In the genomic region with DNA sequence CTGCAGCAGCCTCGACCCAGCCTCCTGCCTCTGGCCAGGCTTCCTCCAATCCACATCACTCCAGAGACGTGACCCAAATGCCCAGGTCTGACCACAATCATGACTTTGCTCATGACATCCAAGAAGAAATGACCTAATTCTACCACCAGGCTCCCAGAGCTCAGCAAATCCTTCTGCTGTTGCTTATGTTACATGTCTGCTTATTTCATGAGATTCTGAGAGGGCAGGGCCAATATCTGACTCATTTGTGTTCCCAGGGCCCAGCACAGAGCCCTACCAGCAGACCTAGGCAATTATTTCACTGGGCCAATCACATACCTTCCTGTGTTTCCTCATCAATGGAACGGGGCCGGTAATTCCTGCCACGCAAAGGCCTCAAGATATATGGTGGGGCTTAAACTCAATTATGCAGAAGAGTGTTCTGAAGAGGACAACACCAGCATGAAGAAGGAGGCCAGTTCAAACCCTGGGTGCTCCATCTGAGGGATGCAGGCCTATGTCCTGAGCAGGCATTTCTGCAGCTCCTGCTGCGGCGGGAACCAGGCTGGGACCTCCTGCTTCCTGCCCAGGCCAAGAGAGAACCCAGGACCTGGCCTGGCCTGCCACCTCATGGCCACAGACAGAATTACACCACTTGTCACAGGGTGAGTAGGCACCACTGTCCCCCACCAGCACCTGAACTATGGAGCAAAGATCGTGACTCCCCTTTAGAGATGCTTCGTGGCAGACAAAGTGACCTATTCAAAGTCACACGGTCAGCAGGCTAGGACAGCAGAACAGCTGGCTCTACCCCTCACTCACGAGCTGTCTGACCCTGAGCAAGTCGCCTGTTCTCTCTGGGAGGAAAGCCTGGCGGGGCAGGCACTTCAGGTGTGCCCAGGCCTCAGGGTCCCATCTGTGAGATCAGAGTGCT, we compare ENCODE assay signal across 8 cellular contexts. TPM values are rescaled to one million over a fixed set of nuclear protein-coding genes. Genes with fewer than 3 reads are reported as not detected.
DNase-seq lines count a peak whose midpoint lies in the region; ATAC-seq, FAIRE-seq and TF ChIP-seq lines count a peak whose summit lies in the region.

No MANE protein-coding gene starts in this region.

- DNase-seq in NCI-H446 (lab: John Stamatoyannopoulos, UW), result peak; percentile 59 to 64
- peak; percentile 89 for DNase-seq in activated CD4-positive, alpha-beta T cell treated with anti-CD3 and anti-CD28 coated beads, Interleukin-2, amount 10 ng/mL, durations not matched to agents 7 days and 5 days
- peak; percentile 81 for DNase-seq in dedifferentiated amniotic fluid mesenchymal stem cell (ENCODE audit: extremely low spot score)
- DNase-seq in lower lobe of right lung, result peak; percentile 86
- DNase-seq in stimulated activated CD4-positive, alpha-beta T cell treated with anti-CD3 and anti-CD28 coated beads, Interleukin-4, amount 100 ng/mL, for 48 hours (ENCODE audit: low read depth in 2 of 2), result peak; percentile 72 to 80

- peak; percentile 72 for FAIRE-seq in G401.6 (lab: Jason Lieb, UNC)

- H3K36me3 Mint-ChIP-seq in activated CD4-positive, alpha-beta T cell treated with anti-CD3 and anti-CD28 coated beads, Interleukin-2, amount 10 ng/mL, durations not matched to agents 7 days and 5 days (ENCODE audit: low read depth), result peaks cover 69% of the 10 kb centered on the region

- CTCF ChIA-PET in activated CD4-positive, alpha-beta T cell treated with anti-CD3 and anti-CD28 coated beads, Interleukin-2, amount 10 ng/mL, durations not matched to agents 7 days and 5 days (lab: Charles Lee), result interaction anchor here (0.5 to 2.8 kb wide), 47 partner anchors 11 to 1185 kb away, joined by 3 to 37 read pairs (median 4); partner anchors contain the start of genes CCDC134, MEI1, NDUFA6 and SEPTIN3

- no peaks in the 10 kb centered on the region for H3K27me3 ChIP-seq in lower lobe of right lung (ENCODE audit: low read depth)

- H3K27me3 Mint-ChIP-seq in activated CD4-positive, alpha-beta T cell treated with anti-CD3 and anti-CD28 coated beads, Interleukin-2, amount 10 ng/mL, durations not matched to agents 7 days and 5 days, result no peaks in the 10 kb centered on the region

- H3K36me3 ChIP-seq in lower lobe of right lung, result no peaks in the 10 kb centered on the region

- H3K27ac ChIP-seq in lower lobe of right lung, result peak overlapping the region; percentile 70

- no peaks in the 10 kb centered on the region for H3K9me3 ChIP-seq in lower lobe of right lung

- H3K4me1 Mint-ChIP-seq in activated CD4-positive, alpha-beta T cell treated with anti-CD3 and anti-CD28 coated beads, Interleukin-2, amount 10 ng/mL, durations not matched to agents 7 days and 5 days, result peaks cover 56% of the 10 kb centered on the region

- peak overlapping the region; percentile 6 for H3K4me3 Mint-ChIP-seq in activated CD4-positive, alpha-beta T cell treated with anti-CD3 and anti-CD28 coated beads, Interleukin-2, amount 10 ng/mL, durations not matched to agents 7 days and 5 days

- peak; percentile 93 for TF ChIP-seq CTCF in lower lobe of right lung (IDR thresholded peaks at IDR 0.05)

- no peaks in the 10 kb centered on the region for H3K9me3 Mint-ChIP-seq in activated CD4-positive, alpha-beta T cell treated with anti-CD3 and anti-CD28 coated beads, Interleukin-2, amount 10 ng/mL, durations not matched to agents 7 days and 5 days

- intact Hi-C loops in lower lobe of right lung (cut with DNase I), result loop anchor here (5.0 kb wide), 1 partner anchor 244 kb away; the partner anchor contains the start of gene MEI1

- POLR2A ChIA-PET in activated CD4-positive, alpha-beta T cell treated with anti-CD3 and anti-CD28 coated beads, Interleukin-2, amount 10 ng/mL, durations not matched to agents 7 days and 5 days (lab: Charles Lee), result interaction anchor here (1.5 kb wide), 1 partner anchor 243 kb away, joined by 4 read pairs; no protein-coding TSS in a partner anchor

- H3K4me3 ChIP-seq in lower lobe of right lung, result no peak overlapping the region

- ATAC-seq in HG02759 (IDR thresholded peaks at IDR 0.05; ENCODE audit: unreplicated experiment) (peak; percentile 35), lower lobe of right lung (peak; percentile 92 to 93), HG02840 (IDR thresholded peaks at IDR 0.05; ENCODE audit: low FRiP score, unreplicated experiment) (no peak)

- peak overlapping the region; percentile 99 for H3K27ac Mint-ChIP-seq in activated CD4-positive, alpha-beta T cell treated with anti-CD3 and anti-CD28 coated beads, Interleukin-2, amount 10 ng/mL, durations not matched to agents 7 days and 5 days

- peaks cover 20% of the 10 kb centered on the region for H3K4me1 ChIP-seq in lower lobe of right lung

RNA-seq across cellular contexts. Expression of gene CENPM, which starts 5.8 kb away (rescaled TPM):
- 10 to 100 TPM; 76.6 to 92.0 TPM for total RNA-seq in activated CD4-positive, alpha-beta T cell treated with anti-CD3 and anti-CD28 coated beads, Interleukin-2, amount 10 ng/mL, durations not matched to agents 7 days and 5 days
- total RNA-seq in lower lobe of right lung, result 2.3 TPM

RNA-seq across cellular contexts. Expression of gene TNFRSF13C, which starts 14.5 kb away (rescaled TPM):
- 1 to 10 TPM; 1.3 to 1.7 TPM for total RNA-seq in activated CD4-positive, alpha-beta T cell treated with anti-CD3 and anti-CD28 coated beads, Interleukin-2, amount 10 ng/mL, durations not matched to agents 7 days and 5 days
- total RNA-seq in lower lobe of right lung, result 0.27 TPM

RNA-seq across cellular contexts. Expression of gene SHISA8, which starts 26.2 kb away (rescaled TPM):
- total RNA-seq in activated CD4-positive, alpha-beta T cell treated with anti-CD3 and anti-CD28 coated beads, Interleukin-2, amount 10 ng/mL, durations not matched to agents 7 days and 5 days, result not detected
- not detected for total RNA-seq in lower lobe of right lung

RNA-seq across cellular contexts. Expression of gene SEPTIN3, which starts 28.1 kb away (rescaled TPM):
- total RNA-seq in activated CD4-positive, alpha-beta T cell treated with anti-CD3 and anti-CD28 coated beads, Interleukin-2, amount 10 ng/mL, durations not matched to agents 7 days and 5 days, result 1 to 10 TPM; 1.4 to 1.6 TPM
- 2.5 TPM for total RNA-seq in lower lobe of right lung

Comparison
In these comparisons a context has a peak if more than half of its experiments do, and no peak if none do; other contexts are left out.
1. RNA of gene CENPM, which starts 5.8 kb away (total RNA-seq): 76.6 to 92.0 TPM in activated CD4-positive, alpha-beta T cell treated with anti-CD3 and anti-CD28 coated beads, Interleukin-2, amount 10 ng/mL, durations not matched to agents 7 days and 5 days; 2.3 TPM in lower lobe of right lung (single experiment); every median in the first group is over 10 times any median in the second.
2. Peak in every context shown above with its lines, with median percentiles within 50 percentile points of each other: DNase-seq.